In genomic region chr18:25229080-25229479, GRCh38 we compare ENCODE assay signal across 10 cellular contexts.
DNase-seq lines count a peak whose midpoint lies in the region; ATAC-seq and TF ChIP-seq lines count a peak whose summit lies in the region.
"Had no signal": no experiment of that assay in that cellular context is flagged by ENCODE, and none has a peak within 500 bp of the region (broad histone marks: within the 10 kb centered on the region; RNA-seq: fewer than 3 reads in every experiment).

No MANE protein-coding gene starts in this region.

- DNase-seq in NCI-H2081 (lab: John Stamatoyannopoulos, UW) (peak; percentile 28 to 61), NCI-H2081 treated with DMSO at 0.1 percent for 48 hours (lab: John Stamatoyannopoulos, UW) (no peak), NCI-H82 treated with DMSO at 0.1 percent for 48 hours (lab: John Stamatoyannopoulos, UW; ENCODE audit: unreplicated experiment) (peak; percentile 64), epidermal melanocyte (ENCODE audit: insufficient read length, low spot score) (peak; percentile 34), smooth muscle cell of the brain vasculature (ENCODE audit: low read depth, low spot score) (peak; percentile 56), hypothalamus (lab: John Stamatoyannopoulos, UW) (no peak), omental fat pad (ENCODE audit: low spot score) (no peak), AML-193 (lab: John Stamatoyannopoulos, UW) (no peak)
- DNase-seq: activated CD4-positive, alpha-beta T cell treated with anti-CD3 and anti-CD28 coated beads for 48 hours; body of pancreas had no signal

- no peak for ATAC-seq in omental fat pad (ENCODE audit: low FRiP score)
- ATAC-seq: body of pancreas had no signal

- TF ChIP-seq CTCF in omental fat pad (IDR thresholded peaks at IDR 0.05), result no peak

Comparison
In these comparisons a context has a peak if more than half of its experiments do, and no peak if none do; other contexts are left out.
1. DNase-seq: peak in NCI-H2081 (2 of 2), NCI-H82 treated with DMSO at 0.1 percent for 48 hours (single experiment), epidermal melanocyte (single experiment) and smooth muscle cell of the brain vasculature (single experiment); none in NCI-H2081 treated with DMSO at 0.1 percent for 48 hours (single experiment), hypothalamus (0 of 51), omental fat pad (single experiment) and AML-193 (0 of 2).